8 cellular contexts compared by ENCODE assay signal in the genomic region with DNA sequence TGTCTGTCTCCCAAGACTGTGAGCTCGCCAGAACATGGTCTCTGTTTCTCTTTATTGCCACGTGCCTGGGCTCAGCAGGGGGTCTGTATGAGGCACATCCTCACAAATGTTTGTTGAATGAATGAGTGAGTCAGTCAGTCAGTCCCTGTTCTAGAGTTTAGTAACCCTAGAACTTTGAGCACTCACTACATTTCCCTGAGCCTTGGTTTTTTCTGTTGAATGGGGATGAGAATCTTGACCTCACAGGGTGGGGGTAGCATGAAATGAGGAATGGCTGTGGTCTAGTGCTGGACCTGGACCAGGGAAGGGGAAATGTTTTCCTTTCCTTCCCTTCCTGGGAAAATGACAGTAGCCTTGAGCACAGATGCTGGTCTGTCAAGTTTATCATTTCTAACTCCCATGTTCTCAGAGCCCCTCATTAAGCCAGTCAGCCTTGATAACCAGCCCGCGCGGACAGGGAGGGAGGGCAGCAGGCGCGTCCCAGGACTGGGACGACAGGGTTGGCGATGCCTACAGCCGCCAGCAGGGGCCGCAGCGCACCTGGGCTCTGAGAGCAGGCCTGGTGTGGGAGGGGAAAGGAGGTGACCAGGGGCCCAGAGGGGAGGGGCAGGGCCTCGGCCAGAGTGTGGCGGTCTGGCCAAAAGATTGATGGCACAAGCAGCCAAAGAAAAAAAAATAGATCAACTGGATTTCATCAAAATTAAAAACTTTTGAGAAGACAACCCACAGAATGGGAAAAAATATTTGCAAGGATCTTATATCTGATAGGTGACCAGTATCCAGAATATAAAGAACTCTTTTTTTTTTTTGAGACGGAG. TPM values are rescaled to one million over a fixed set of nuclear protein-coding genes. Genes with fewer than 3 reads are reported as not detected.
DNase-seq lines count a peak whose midpoint lies in the region; ATAC-seq and TF ChIP-seq lines count a peak whose summit lies in the region.

No MANE protein-coding gene starts in this region.

- H4K12ac ChIP-seq in trophoblast cell (ENCODE audit: low read depth, low read length) = no peak overlapping the region

- peak; percentile 31 for DNase-seq in DMS79 (lab: John Stamatoyannopoulos, UW)
- peak; percentile 12 to 43 for DNase-seq in Kasumi-1 (lab: John Stamatoyannopoulos, UW)
- DNase-seq in SK-MEL-5 (ENCODE audit: low read depth, low spot score) = peak; percentile 86
- peak; percentile 76 for DNase-seq in activated naive CD4-positive, alpha-beta T cell treated with anti-CD3 and anti-CD28 coated beads for 36 hours
- DNase-seq in globus pallidus (ENCODE audit: low spot score) = peak; percentile 70
- peak; percentile 83 to 92 for DNase-seq in trophoblast cell
- DNase-seq in upper lobe of left lung = peak; percentile 91 to 97

- no peak overlapping the region for H3K4me3 Mint-ChIP-seq in activated naive CD4-positive, alpha-beta T cell treated with anti-CD3 and anti-CD28 coated beads for 36 hours

- H3K79me2 ChIP-seq in trophoblast cell (ENCODE audit: control insufficient read depth, insufficient read depth, low read length, poor library complexity) = no peaks in the 10 kb centered on the region

- H2BK120ac ChIP-seq in trophoblast cell (ENCODE audit: insufficient read depth, low read length, poor library complexity) = no peak overlapping the region

- H3K4me1 ChIP-seq in trophoblast cell (ENCODE audit: control insufficient read depth in 1 of 2, insufficient read depth in 2 of 2, low read length in 2 of 2) (no peaks in the 10 kb centered on the region), upper lobe of left lung (peaks cover 0 to 7% (median 3%) of the 10 kb centered on the region in 4 donors)

- H3K79me1 ChIP-seq in trophoblast cell (ENCODE audit: low read length) = no peaks in the 10 kb centered on the region

- no peak overlapping the region for H2AK5ac ChIP-seq in trophoblast cell (ENCODE audit: low read length)

- H2BK12ac ChIP-seq in trophoblast cell (ENCODE audit: low read length) = no peak overlapping the region

- TF ChIP-seq POLR2A in upper lobe of left lung (IDR thresholded peaks at IDR 0.05) = no peak

- intact Hi-C loops in activated naive CD4-positive, alpha-beta T cell treated with anti-CD3 and anti-CD28 coated beads for 36 hours (cut with micrococcal nuclease) = loop anchor here (1.0 to 10.0 kb wide), 3 partner anchors 142 to 795 kb away; partner anchors contain the start of genes BARX1 and ZNF484

- H2BK5ac ChIP-seq in trophoblast cell (ENCODE audit: low read depth, low read length, poor library complexity) = no peak overlapping the region

- in situ Hi-C loops in SK-MEL-5 (cut with HindIII; ENCODE audit: low pct_unique_long_range_greater_than_20kb, low sequenced_read_pairs) = no loop called here

- H3K23ac ChIP-seq in trophoblast cell (ENCODE audit: low read length) = no peak overlapping the region

- H3K4ac ChIP-seq in trophoblast cell (ENCODE audit: low read depth, low read length) = no peak overlapping the region

- no peak overlapping the region for H4K8ac ChIP-seq in trophoblast cell (ENCODE audit: low read depth, low read length)

- no CpG with 5 or more reads among the region's 15 CpGs for WGBS in trophoblast cell (ENCODE audit: extremely low coverage, insufficient coverage, insufficient read length)
- WGBS in upper lobe of left lung, 2 donors = 8% methylated on average over 15 of the region's 15 CpGs

- H4K91ac ChIP-seq in trophoblast cell (ENCODE audit: low read depth, low read length) = no peak overlapping the region

- no peaks in the 10 kb centered on the region for H3K36me3 ChIP-seq in trophoblast cell (ENCODE audit: control insufficient read depth in 1 of 2, insufficient read depth in 2 of 2, low read length in 2 of 2)
- H3K36me3 ChIP-seq in upper lobe of left lung = no peaks in the 10 kb centered on the region

- TF ChIP-seq EP300 in upper lobe of left lung (IDR thresholded peaks at IDR 0.05) = no peak

- no peak overlapping the region for H3K18ac ChIP-seq in trophoblast cell (ENCODE audit: low read length)

- H3K9ac ChIP-seq in trophoblast cell (ENCODE audit: low read length) = no peak overlapping the region

- peaks cover 2% of the 10 kb centered on the region for H3K36me3 Mint-ChIP-seq in activated naive CD4-positive, alpha-beta T cell treated with anti-CD3 and anti-CD28 coated beads for 36 hours (ENCODE audit: low read depth)

- H2AFZ ChIP-seq in trophoblast cell (ENCODE audit: insufficient read depth, low read length, poor library complexity) = no peak overlapping the region

- no peaks in the 10 kb centered on the region for H3K27me3 Mint-ChIP-seq in activated naive CD4-positive, alpha-beta T cell treated with anti-CD3 and anti-CD28 coated beads for 36 hours (ENCODE audit: low read depth)

- H3K27me3 ChIP-seq in trophoblast cell (ENCODE audit: insufficient read depth, low read length) (no peaks in the 10 kb centered on the region), upper lobe of left lung (no peaks in the 10 kb centered on the region)

- ATAC-seq in GM21619 (IDR thresholded peaks at IDR 0.05; ENCODE audit: unreplicated experiment) = peak; percentile 74
- ATAC-seq in upper lobe of left lung (ENCODE audit: low FRiP score in 2 of 2) = peak; percentile 93 to 96

- H3K4me3 ChIP-seq in trophoblast cell (ENCODE audit: low read depth, low read length) (no peak overlapping the region), upper lobe of left lung (no peak overlapping the region)

- H3K9me3 ChIP-seq in trophoblast cell (ENCODE audit: insufficient read depth, low read depth, low read length) (peaks cover 5% of the 10 kb centered on the region), upper lobe of left lung (no peaks in the 10 kb centered on the region)

- no peak overlapping the region for H3K27ac ChIP-seq in trophoblast cell (ENCODE audit: low read depth, low read length)
- no peak overlapping the region for H3K27ac ChIP-seq in upper lobe of left lung

- peaks cover 3% of the 10 kb centered on the region for H3K9me3 Mint-ChIP-seq in activated naive CD4-positive, alpha-beta T cell treated with anti-CD3 and anti-CD28 coated beads for 36 hours

- peak overlapping the region; percentile 22 for H3K27ac Mint-ChIP-seq in activated naive CD4-positive, alpha-beta T cell treated with anti-CD3 and anti-CD28 coated beads for 36 hours

- H3K4me1 Mint-ChIP-seq in activated naive CD4-positive, alpha-beta T cell treated with anti-CD3 and anti-CD28 coated beads for 36 hours (ENCODE audit: low read depth) = peaks cover 20% of the 10 kb centered on the region

- no peak overlapping the region for H3K4me2 ChIP-seq in trophoblast cell (ENCODE audit: low read length)

- TF ChIP-seq CTCF in upper lobe of left lung (IDR thresholded peaks at IDR 0.05) = peak; percentile 96 to 98 (median 96)

- H3K14ac ChIP-seq in trophoblast cell (ENCODE audit: low read length) = no peak overlapping the region

- CTCF ChIA-PET in activated naive CD4-positive, alpha-beta T cell treated with anti-CD3 and anti-CD28 coated beads for 36 hours (lab: Charles Lee) = interaction anchor here (0.6 to 1.5 kb wide), 4 partner anchors 30 to 312 kb away, joined by 3 to 11 read pairs (median 5); no protein-coding TSS in a partner anchor

RNA-seq across cellular contexts. Expression of gene WNK2, which starts 24.1 kb away (rescaled TPM):
- total RNA-seq in SK-MEL-5 (2014; rRNA removed; shearing (Covaris generic)) = 2.4 and 3.4 TPM in 2 replicates
- polyA plus RNA-seq in SK-MEL-5 (2015; cell fraction: cytosol; rRNA removed) = 13.1 and 32.3 TPM in 2 replicates
- 29.2 and 34.7 TPM in 2 replicates for polyA plus RNA-seq in SK-MEL-5 (2015; cell fraction: nucleus; rRNA removed)
- total RNA-seq in activated naive CD4-positive, alpha-beta T cell treated with anti-CD3 and anti-CD28 coated beads for 36 hours = 1 to 10 TPM; 5.2 to 5.8 TPM
- polyA plus RNA-seq in trophoblast cell (2013) = 59.1 and 59.5 TPM in 2 replicates
- 10 to 100 TPM in 3 of 6 donors, 1 to 10 TPM in 3; 1.1 to 11.5 (median 7.3) TPM for total RNA-seq in upper lobe of left lung

RNA-seq across cellular contexts. Expression of gene NINJ1, which starts 25.8 kb away (rescaled TPM):
- total RNA-seq in SK-MEL-5 (2014; rRNA removed; shearing (Covaris generic)) = 75.9 and 81.3 TPM in 2 replicates
- polyA plus RNA-seq in SK-MEL-5 (2015; cell fraction: cytosol; rRNA removed) = 200 and 208 TPM in 2 replicates
- 36.2 and 50.2 TPM in 2 replicates for polyA plus RNA-seq in SK-MEL-5 (2015; cell fraction: nucleus; rRNA removed)
- total RNA-seq in activated naive CD4-positive, alpha-beta T cell treated with anti-CD3 and anti-CD28 coated beads for 36 hours = 10 to 100 TPM; 93.9 to 96.9 TPM
- polyA plus RNA-seq in trophoblast cell (2013) = 52.0 and 52.5 TPM in 2 replicates
- 10 to 100 TPM; 35.6 to 83.9 (median 56.8) TPM for total RNA-seq in upper lobe of left lung

Comparison
In these comparisons a context has a peak if more than half of its experiments do, and no peak if none do; other contexts are left out.
1. DNase-seq: peak in every context shown above with its lines; median percentile 94 in upper lobe of left lung; 88 in trophoblast cell; 86 in SK-MEL-5; 76 in activated naive CD4-positive, alpha-beta T cell treated with anti-CD3 and anti-CD28 coated beads for 36 hours; 70 in globus pallidus; 31 in DMS79; 28 in Kasumi-1.